ENCODE assay signal across 16 cellular contexts in genomic region chr5:56525117-56525516, GRCh38.
DNase-seq lines count a peak whose midpoint lies in the region; ATAC-seq and TF ChIP-seq lines count a peak whose summit lies in the region.
"Had no signal": no experiment of that assay in that cellular context is flagged by ENCODE, and none has a peak within 500 bp of the region (broad histone marks: within the 10 kb centered on the region; RNA-seq: fewer than 3 reads in every experiment).

No MANE protein-coding gene starts in this region.

- H2BK15ac ChIP-seq in IMR-90 (ENCODE audit: low read depth, low read length): no peak overlapping the region

- TF ChIP-seq CTCF in Calu3 (IDR thresholded peaks at IDR 0.05; ENCODE audit: unreplicated experiment) (no peak), IMR-90 (conservative IDR thresholded peaks at IDR 0.05; ENCODE audit: low read depth, low read length) (no peak)

- no CpG with 5 or more reads among the region's 3 CpGs for WGBS in IMR-90 (ENCODE audit: extremely low coverage in 2 of 2, insufficient read length in 1 of 2), 2 experiments

- no peak overlapping the region for H4K91ac ChIP-seq in IMR-90 (ENCODE audit: insufficient read depth, low read depth, low read length)

- H2BK120ac ChIP-seq in IMR-90 (ENCODE audit: low read depth, low read length): no peak overlapping the region

- no peaks in the 10 kb centered on the region for H3K27me3 ChIP-seq in IMR-90 (ENCODE audit: control insufficient read depth, insufficient read depth, low read length)
- H3K27me3 ChIP-seq: vagina had no signal

- no peak for TF ChIP-seq POLR2A in IMR-90 (IDR thresholded peaks at IDR 0.05; ENCODE audit: low read depth, low read length)

- H2AFZ ChIP-seq in IMR-90 (replicated peaks; ENCODE audit: low read length, poor library complexity): no peak overlapping the region

- BruUV-seq in Calu3 (replicated peaks; lab: Mats Ljungman, UMichigan): no TSS peak
- BruUV-seq in IMR-90 (replicated peaks; lab: Mats Ljungman, UMichigan): no TSS peak

- H2AK5ac ChIP-seq in IMR-90 (ENCODE audit: low read depth, low read length): no peak overlapping the region

- peaks cover 2% of the 10 kb centered on the region; the same call in 1 of the 2 replicates for H3K4me1 ChIP-seq in IMR-90 (ENCODE audit: control insufficient read depth, insufficient read depth, low read length)

- H3K9me3 Mint-ChIP-seq in Calu3 (ENCODE audit: low read depth, unreplicated experiment): no peaks in the 10 kb centered on the region
- H3K9me3 Mint-ChIP-seq: immature natural killer cell had no signal

- no peak overlapping the region for H3K56ac ChIP-seq in IMR-90 (ENCODE audit: extremely low read depth, insufficient read depth, low read length)

- no peak overlapping the region for H3K23ac ChIP-seq in IMR-90 (ENCODE audit: low read depth, low read length)

- TF ChIP-seq RAD21 in IMR-90 (IDR thresholded peaks at IDR 0.05; ENCODE audit: low read length): no peak

- no peak overlapping the region for H3K18ac ChIP-seq in IMR-90 (ENCODE audit: low read depth, low read length)

- no peaks in the 10 kb centered on the region for H3K79me1 ChIP-seq in IMR-90 (ENCODE audit: low read depth in 1 of 2, low read length in 2 of 2)

- no peak overlapping the region for H2AK9ac ChIP-seq in IMR-90 (replicated peaks; ENCODE audit: low read depth, low read length, poor library complexity)

- H3K4me3 ChIP-seq in IMR-90 (ENCODE audit: insufficient read depth, low read depth, low read length): no peak overlapping the region
- H3K4me3 ChIP-seq: vagina had no signal

- H3K9me1 ChIP-seq in IMR-90 (ENCODE audit: insufficient read depth, low read length): no peaks in the 10 kb centered on the region

- ATAC-seq in IMR-90 (ENCODE audit: low read depth) (no peak), GM19328 (IDR thresholded peaks at IDR 0.05; ENCODE audit: unreplicated experiment) (no peak)
- ATAC-seq: activated CD8-positive, alpha-beta memory T cell treated with anti-CD3 and anti-CD28 coated beads, Interleukin-2, amount 10 ng/mL, durations not matched to agents 7 days and 5 days; stimulated activated naive CD8-positive, alpha-beta T cell treated with anti-CD3 and anti-CD28 coated beads, Interleukin-15, Interleukin-2, amounts not matched to agents 100 U/mL and 50 U/mL, for 24 hours had no signal

- no peaks in the 10 kb centered on the region for H3K36me3 Mint-ChIP-seq in Calu3 (ENCODE audit: insufficient read depth, unreplicated experiment)
- H3K36me3 Mint-ChIP-seq: activated CD8-positive, alpha-beta memory T cell treated with anti-CD3 and anti-CD28 coated beads, Interleukin-2, amount 10 ng/mL, durations not matched to agents 7 days and 5 days; immature natural killer cell had no signal

- no peak overlapping the region for H2BK20ac ChIP-seq in IMR-90 (ENCODE audit: low read depth, low read length)

- dilution Hi-C loops in IMR-90 (cut with HindIII; ENCODE audit: low sequenced_read_pairs, unreplicated experiment): no loop called here

- H3K9me3 ChIP-seq in IMR-90 (ENCODE audit: control insufficient read depth, insufficient read depth, low read length): no peaks in the 10 kb centered on the region
- H3K9me3 ChIP-seq: vagina had no signal

- POLR2A ChIA-PET in IMR-90 (lab: Charles Lee; ENCODE audit: unreplicated experiment): no interaction called here

- no peak overlapping the region for H2BK5ac ChIP-seq in IMR-90 (ENCODE audit: low read depth, low read length, poor library complexity, severe bottlenecking)

- in situ Hi-C loops in IMR-90 (cut with MboI; ENCODE audit: low sequenced_read_pairs): no loop called here

- H3K4me2 ChIP-seq in IMR-90 (ENCODE audit: low read depth, low read length): no peak overlapping the region

- H3K4ac ChIP-seq in IMR-90 (ENCODE audit: low read depth, low read length): no peak overlapping the region

- H3K27ac ChIP-seq in IMR-90 (ENCODE audit: insufficient read depth, low read length): no peak overlapping the region
- H3K27ac ChIP-seq: vagina had no signal

- no peak overlapping the region for H3K9ac ChIP-seq in IMR-90 (ENCODE audit: low read depth, low read length)

- peaks cover 49% of the 10 kb centered on the region for H3K4me1 Mint-ChIP-seq in Calu3 (ENCODE audit: low read depth, unreplicated experiment)
- H3K4me1 Mint-ChIP-seq: immature natural killer cell had no signal

- CTCF ChIA-PET in Calu3 (lab: Charles Lee) (interaction anchor here (0.9 kb wide), 2 partner anchors 9 to 254 kb away, joined by 3 to 5 read pairs; no protein-coding TSS in a partner anchor), IMR-90 (lab: Yijun Ruan, JAX) (no interaction called here)

- DNase-seq in Calu3 (peak; percentile 66), IMR-90 (peak; percentile 56), amniotic epithelial cell (ENCODE audit: low read depth) (peak; percentile 60), iris pigment epithelial cell (ENCODE audit: low read depth) (peak; percentile 72), ecto neural progenitor cell (ENCODE audit: low spot score) (no peak), UCSD-AML1 (lab: John Stamatoyannopoulos, UW; ENCODE audit: unreplicated experiment) (no peak)
- no peak for DNase-seq in stimulated activated naive CD4-positive, alpha-beta T cell treated with Interleukin-2 at 50 U/mL for 16 hours (lab: John Stamatoyannopoulos, UW)
- DNase-seq: activated CD8-positive, alpha-beta memory T cell treated with anti-CD3 and anti-CD28 coated beads, Interleukin-2, amount 10 ng/mL, durations not matched to agents 7 days and 5 days; activated gamma-delta T cell treated with Interleukin-2 at 50 U/mL for 16 hours; immature natural killer cell; KG1; NCI-H510A treated with DMSO at 0.1 percent for 48 hours; occipital lobe; stimulated activated naive CD8-positive, alpha-beta T cell treated with anti-CD3 and anti-CD28 coated beads, Interleukin-15, Interleukin-2, amounts not matched to agents 100 U/mL and 50 U/mL, for 24 hours had no signal

- no peak overlapping the region for H3K14ac ChIP-seq in IMR-90 (replicated peaks; ENCODE audit: low read depth, low read length)

- H4K20me1 ChIP-seq in IMR-90 (ENCODE audit: insufficient read depth, low read length): no peaks in the 10 kb centered on the region

- no peaks in the 10 kb centered on the region for H3K27me3 Mint-ChIP-seq in Calu3 (ENCODE audit: unreplicated experiment)

- H4K8ac ChIP-seq in IMR-90 (ENCODE audit: low read depth in 2 of 2, low read length in 2 of 2): no peak overlapping the region

- H3K27ac Mint-ChIP-seq in Calu3 (ENCODE audit: unreplicated experiment): no peak overlapping the region
- H3K27ac Mint-ChIP-seq: activated CD8-positive, alpha-beta memory T cell treated with anti-CD3 and anti-CD28 coated beads, Interleukin-2, amount 10 ng/mL, durations not matched to agents 7 days and 5 days; immature natural killer cell had no signal

- intact Hi-C loops in Calu3 (cut with micrococcal nuclease; ENCODE audit: unreplicated experiment) (loop anchor here (5.0 to 10.0 kb wide), 2 partner anchors 112 to 310 kb away; no protein-coding TSS in a partner anchor), IMR-90 (cut with micrococcal nuclease) (no loop called here)

- H4K5ac ChIP-seq in IMR-90 (ENCODE audit: low read depth, low read length): no peak overlapping the region

- H3K4me3 Mint-ChIP-seq in Calu3 (ENCODE audit: low read depth, unreplicated experiment): no peak overlapping the region
- H3K4me3 Mint-ChIP-seq: activated CD8-positive, alpha-beta memory T cell treated with anti-CD3 and anti-CD28 coated beads, Interleukin-2, amount 10 ng/mL, durations not matched to agents 7 days and 5 days; immature natural killer cell had no signal

- H3K36me3 ChIP-seq in IMR-90 (ENCODE audit: control insufficient read depth, insufficient read depth, low read length): no peaks in the 10 kb centered on the region
- H3K36me3 ChIP-seq: vagina had no signal

TF ChIP-seq in IMR-90, 13 proteins besides CTCF, POLR2A, EP300 and RAD21:
- TF ChIP-seq CHD1 (IDR thresholded peaks at IDR 0.05; ENCODE audit: low read depth, low read length) (no peak), MAFK (IDR thresholded peaks at IDR 0.05; ENCODE audit: low read depth, low read length) (no peak), MXI1 (IDR thresholded peaks at IDR 0.05; ENCODE audit: borderline replicate concordance, low read depth, low read length) (no peak), MAZ (IDR thresholded peaks at IDR 0.05; ENCODE audit: borderline replicate concordance, low read depth, low read length) (no peak), SMC3 (IDR thresholded peaks at IDR 0.05; ENCODE audit: low read depth, low read length) (no peak), RCOR1 (IDR thresholded peaks at IDR 0.05; ENCODE audit: insufficient replicate concordance, low read length) (no peak), FOS (IDR thresholded peaks at IDR 0.05; ENCODE audit: low read depth, low read length) (no peak), CEBPB (IDR thresholded peaks at IDR 0.05; ENCODE audit: low read depth, low read length) (no peak), BHLHE40 (IDR thresholded peaks at IDR 0.05; ENCODE audit: low read depth, low read length) (no peak), NFE2L2 (IDR thresholded peaks at IDR 0.05; ENCODE audit: low read depth, low read length) (no peak), RFX5 (IDR thresholded peaks at IDR 0.05; ENCODE audit: low read depth, low read length) (no peak), ELK1 (IDR thresholded peaks at IDR 0.05; ENCODE audit: borderline replicate concordance, low read depth, low read length) (no peak), USF2 (IDR thresholded peaks at IDR 0.05; ENCODE audit: low read depth, low read length) (no peak)
TF ChIP-seq in IMR-90: peak in this region for 0.

Comparison
In these comparisons a context has a peak if more than half of its experiments do, and no peak if none do; other contexts are left out.
1. DNase-seq: peak in Calu3 (single experiment), IMR-90 (single experiment), amniotic epithelial cell (single experiment) and iris pigment epithelial cell (single experiment); none in ecto neural progenitor cell (single experiment), stimulated activated naive CD4-positive, alpha-beta T cell treated with Interleukin-2 at 50 U/mL for 16 hours (single experiment) and UCSD-AML1 (single experiment).